In genomic region chr14:20332386-20332945, GRCh38 we compare ENCODE assay signal across 1 cellular context.
TF ChIP-seq lines count a peak whose summit lies in the region.

No MANE protein-coding gene starts in this region.

TF ChIP-seq in GM23338, 12 proteins besides CTCF, POLR2A, EP300 and RAD21 (continued from another document):
- TF ChIP-seq, protein P1, sequence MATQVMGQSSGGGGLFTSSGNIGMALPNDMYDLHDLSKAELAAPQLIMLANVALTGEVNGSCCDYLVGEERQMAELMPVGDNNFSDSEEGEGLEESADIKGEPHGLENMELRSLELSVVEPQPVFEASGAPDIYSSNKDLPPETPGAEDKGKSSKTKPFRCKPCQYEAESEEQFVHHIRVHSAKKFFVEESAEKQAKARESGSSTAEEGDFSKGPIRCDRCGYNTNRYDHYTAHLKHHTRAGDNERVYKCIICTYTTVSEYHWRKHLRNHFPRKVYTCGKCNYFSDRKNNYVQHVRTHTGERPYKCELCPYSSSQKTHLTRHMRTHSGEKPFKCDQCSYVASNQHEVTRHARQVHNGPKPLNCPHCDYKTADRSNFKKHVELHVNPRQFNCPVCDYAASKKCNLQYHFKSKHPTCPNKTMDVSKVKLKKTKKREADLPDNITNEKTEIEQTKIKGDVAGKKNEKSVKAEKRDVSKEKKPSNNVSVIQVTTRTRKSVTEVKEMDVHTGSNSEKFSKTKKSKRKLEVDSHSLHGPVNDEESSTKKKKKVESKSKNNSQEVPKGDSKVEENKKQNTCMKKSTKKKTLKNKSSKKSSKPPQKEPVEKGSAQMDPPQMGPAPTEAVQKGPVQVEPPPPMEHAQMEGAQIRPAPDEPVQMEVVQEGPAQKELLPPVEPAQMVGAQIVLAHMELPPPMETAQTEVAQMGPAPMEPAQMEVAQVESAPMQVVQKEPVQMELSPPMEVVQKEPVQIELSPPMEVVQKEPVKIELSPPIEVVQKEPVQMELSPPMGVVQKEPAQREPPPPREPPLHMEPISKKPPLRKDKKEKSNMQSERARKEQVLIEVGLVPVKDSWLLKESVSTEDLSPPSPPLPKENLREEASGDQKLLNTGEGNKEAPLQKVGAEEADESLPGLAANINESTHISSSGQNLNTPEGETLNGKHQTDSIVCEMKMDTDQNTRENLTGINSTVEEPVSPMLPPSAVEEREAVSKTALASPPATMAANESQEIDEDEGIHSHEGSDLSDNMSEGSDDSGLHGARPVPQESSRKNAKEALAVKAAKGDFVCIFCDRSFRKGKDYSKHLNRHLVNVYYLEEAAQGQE (IDR thresholded peaks at IDR 0.05; ENCODE audit: unreplicated experiment): no peak
- TF ChIP-seq NANOG (IDR thresholded peaks at IDR 0.05; ENCODE audit: borderline replicate concordance): no peak
